ENCODE assay signal across 26 cellular contexts in genomic region chr6:114260810-114261209, GRCh38.
A peak's percentile ranks its signal among the peaks of the same experiment; 100 is the strongest.
DNase-seq lines count a peak whose midpoint lies in the region; ATAC-seq, FAIRE-seq and TF ChIP-seq lines count a peak whose summit lies in the region.
"Had no signal": no experiment of that assay in that cellular context is flagged by ENCODE, and none has a peak within 500 bp of the region (broad histone marks: within the 10 kb centered on the region; RNA-seq: fewer than 3 reads in every experiment).

No MANE protein-coding gene starts in this region.

- no peaks in the 10 kb centered on the region for H3K9me3 ChIP-seq in HepG2 (ENCODE audit: low read length)
- no peaks in the 10 kb centered on the region for H3K9me3 ChIP-seq in right lobe of liver
- H3K9me3 ChIP-seq in neural cell (ENCODE audit: low read length), result no peaks in the 10 kb centered on the region
- H3K9me3 ChIP-seq: BE2C had no signal

- H3K9ac ChIP-seq in HepG2 (ENCODE audit: insufficient read depth, low read depth, low read length) (no peak overlapping the region), neural cell (ENCODE audit: low read length) (no peak overlapping the region)
- H3K9ac ChIP-seq: BLaER1 had no signal

- H3K36me3 ChIP-seq in HepG2 (replicated peaks in 1 of 2; ENCODE audit: control insufficient read depth in 1 of 2, insufficient read depth in 2 of 2, low read length in 2 of 2) (no peaks in the 10 kb centered on the region), right lobe of liver (no peaks in the 10 kb centered on the region), bronchial epithelial cell (ENCODE audit: control insufficient read depth, insufficient read depth, low read length) (no peaks in the 10 kb centered on the region), neural cell (ENCODE audit: insufficient read depth, low read length) (no peaks in the 10 kb centered on the region)
- H3K36me3 ChIP-seq: BE2C, BLaER1 had no signal

- 73% methylated on average over 3 of the region's 3 CpGs for WGBS in HepG2 (ENCODE audit: low lambda C conversion rate)
- 75% methylated on average over 3 of the region's 3 CpGs for WGBS in right lobe of liver (ENCODE audit: insufficient coverage, low coverage, low lambda C conversion rate, missing lambda C conversion rate)

- BruUV-seq in HepG2 (replicated peaks; lab: Mats Ljungman, UMichigan), result no TSS peak

- H3K4me2 ChIP-seq in HepG2 (ENCODE audit: low read depth, low read length) (no peak overlapping the region), neural cell (ENCODE audit: low read length) (no peak overlapping the region)
- H3K4me2 ChIP-seq: BLaER1 had no signal

- TF ChIP-seq RAD21 in HepG2 (CRISPR knock-in tag; IDR thresholded peaks at IDR 0.05), result no peak
- TF ChIP-seq RAD21 in neural cell (conservative IDR thresholded peaks at IDR 0.05), result no peak

- CTCF ChIA-PET in HepG2 (lab: Yijun Ruan, JAX; ENCODE audit: low intra/inter-chr PET ratio, low total read pairs), result no interaction called here

- no peak for FAIRE-seq in HepG2 (lab: Jason Lieb, UNC)
- peak; percentile 81 for FAIRE-seq in bronchial epithelial cell (lab: Jason Lieb, UNC)
- FAIRE-seq: GM12878, GM12892, GM18507 had no signal

- intact Hi-C loops in HepG2 (cut with micrococcal nuclease; ENCODE audit: unreplicated experiment) (no loop called here), right lobe of liver (cut with DNase I) (no loop called here)

- no peak overlapping the region for H3K4me3 ChIP-seq in HepG2 (replicated peaks in 1 of 3; ENCODE audit: insufficient read depth in 1 of 3, low read depth in 2 of 3, low read length in 3 of 3)
- H3K4me3 ChIP-seq in right lobe of liver, result no peak overlapping the region
- no peak overlapping the region for H3K4me3 ChIP-seq in bronchial epithelial cell (ENCODE audit: low read depth, low read length)
- H3K4me3 ChIP-seq in neural cell (ENCODE audit: low read length), result no peak overlapping the region
- H3K4me3 ChIP-seq: BLaER1, GM12878 had no signal

- H3K79me2 ChIP-seq in HepG2 (ENCODE audit: insufficient read depth, low read length), result no peaks in the 10 kb centered on the region
- H3K79me2 ChIP-seq in neural cell (replicated peaks; ENCODE audit: insufficient read depth, low read length), result no peaks in the 10 kb centered on the region

- in situ Hi-C loops in HepG2 (cut with HindIII; ENCODE audit: extremely low pct_ligation_motif_present, low pct_unique_long_range_greater_than_20kb), result no loop called here

- H3K27ac ChIP-seq in HepG2 (ENCODE audit: extremely low read length, insufficient read depth, low read length), result no peak overlapping the region
- no peak overlapping the region for H3K27ac ChIP-seq in right lobe of liver
- H3K27ac ChIP-seq in neural cell (ENCODE audit: low read length), result peak overlapping the region; percentile 48
- H3K27ac ChIP-seq: BLaER1 had no signal

- POLR2A ChIA-PET in HepG2 (lab: Yijun Ruan, JAX), result no interaction called here

- ATAC-seq in HepG2, result no peak
- no peak for ATAC-seq in right lobe of liver
- no peak for ATAC-seq in GM21360 (IDR thresholded peaks at IDR 0.05; ENCODE audit: unreplicated experiment)
- ATAC-seq in HG03280 (IDR thresholded peaks at IDR 0.05; ENCODE audit: unreplicated experiment), result no peak
- ATAC-seq: GM12878 had no signal

- no peak for TF ChIP-seq POLR2A in HepG2 (IDR thresholded peaks at IDR 0.05; ENCODE audit: insufficient read depth in 1 of 2, low read depth in 2 of 2, low read length in 2 of 2)
- TF ChIP-seq POLR2A in right lobe of liver (IDR thresholded peaks at IDR 0.05), result no peak

- H3K27me3 ChIP-seq in HepG2 (ENCODE audit: control insufficient read depth in 1 of 2, insufficient read depth in 2 of 2, low read length in 2 of 2) (no peaks in the 10 kb centered on the region), right lobe of liver (no peaks in the 10 kb centered on the region), bronchial epithelial cell (ENCODE audit: control insufficient read depth, insufficient read depth, low read length) (no peaks in the 10 kb centered on the region), neural cell (ENCODE audit: insufficient read depth, low read depth, low read length) (no peaks in the 10 kb centered on the region)
- H3K27me3 ChIP-seq: BE2C, BLaER1 had no signal

- H3F3A ChIP-seq in neural cell (ENCODE audit: insufficient read depth, low read length, poor library complexity, severe bottlenecking), result no peaks in the 10 kb centered on the region

- TF ChIP-seq CTCF in HepG2 (CRISPR knock-in tag; IDR thresholded peaks at IDR 0.05), result no peak
- no peak for TF ChIP-seq CTCF in right lobe of liver (IDR thresholded peaks at IDR 0.05)
- TF ChIP-seq CTCF in bronchial epithelial cell (IDR thresholded peaks at IDR 0.05; ENCODE audit: insufficient read depth, low read length, severe bottlenecking), result no peak
- TF ChIP-seq CTCF in neural cell (IDR thresholded peaks at IDR 0.05; ENCODE audit: poor library complexity, severe bottlenecking), result no peak

- H2AFZ ChIP-seq in HepG2 (ENCODE audit: low read length), result no peak overlapping the region
- H2AFZ ChIP-seq in neural cell (ENCODE audit: low read depth, low read length), result no peak overlapping the region

- H4K20me1 ChIP-seq in HepG2 (ENCODE audit: insufficient read depth, low read length), result no peaks in the 10 kb centered on the region
- no peaks in the 10 kb centered on the region for H4K20me1 ChIP-seq in neural cell (ENCODE audit: insufficient read depth)
- H4K20me1 ChIP-seq: BLaER1 had no signal

- H3K9me2 ChIP-seq in neural cell (ENCODE audit: insufficient read depth, low read length), result no peaks in the 10 kb centered on the region

- H3K4me1 ChIP-seq in HepG2 (ENCODE audit: insufficient read depth, low read length) (no peaks in the 10 kb centered on the region), right lobe of liver (no peaks in the 10 kb centered on the region)
- H3K4me1 ChIP-seq: BE2C, BLaER1 had no signal

- DNase-seq in HepG2 (ENCODE audit: low spot score) (no peak), right lobe of liver (no peak), bronchial epithelial cell (ENCODE audit: low read depth) (no peak), NCI-H226 (no peak)
- DNase-seq: 8988T; ACHN; BE2C; C1 segment of cervical spinal cord; CD4-positive, alpha-beta memory T cell; CD4-positive, CD25-positive, alpha-beta regulatory T cell; CD8-positive, alpha-beta memory T cell; COR-L47; DMS 273 treated with DMSO at 0.1 percent for 48 hours; DMS153; DMS53; DMS79; DND-41; EL; GDM1 had no signal

- no peak for TF ChIP-seq EP300 in HepG2 (IDR thresholded peaks at IDR 0.05; ENCODE audit: low read depth in 2 of 2, low read length in 2 of 2)
- no peak for TF ChIP-seq EP300 in HepG2 (CRISPR knock-in tag; IDR thresholded peaks at IDR 0.05; ENCODE audit: borderline replicate concordance)
- TF ChIP-seq EP300 in neural cell (conservative IDR thresholded peaks at IDR 0.05; ENCODE audit: poor library complexity, severe bottlenecking), result peak; percentile 93

TF ChIP-seq in HepG2, 621 proteins besides CTCF, POLR2A, EP300 and RAD21:
- TF ChIP-seq CREB1 (IDR thresholded peaks at IDR 0.05) (0 out of 2 replicates have a peak, but pooled peaks have one; percentile 27), CREB1 (CRISPR knock-in tag; IDR thresholded peaks at IDR 0.05) (no peak), SRSF4 (IDR thresholded peaks at IDR 0.05; ENCODE audit: low read depth, low read length, poor library complexity, severe bottlenecking) (no peak)
TF ChIP-seq in HepG2: peak in this region for 1.

TF ChIP-seq in neural cell, 6 proteins besides CTCF, POLR2A, EP300 and RAD21:
- TF ChIP-seq TAF1 (IDR thresholded peaks at IDR 0.05; ENCODE audit: low read depth) (no peak), MXI1 (conservative IDR thresholded peaks at IDR 0.05; ENCODE audit: poor library complexity, severe bottlenecking) (no peak), POLR2AphosphoS5 (IDR thresholded peaks at IDR 0.05) (peak; percentile 75), EZH2 (IDR thresholded peaks at IDR 0.05; ENCODE audit: borderline replicate concordance, insufficient read depth, low read length, poor library complexity, severe bottlenecking) (no peak), SMC3 (conservative IDR thresholded peaks at IDR 0.05; ENCODE audit: poor library complexity) (no peak)
